8 cellular contexts compared by ENCODE assay signal in the genomic region with DNA sequence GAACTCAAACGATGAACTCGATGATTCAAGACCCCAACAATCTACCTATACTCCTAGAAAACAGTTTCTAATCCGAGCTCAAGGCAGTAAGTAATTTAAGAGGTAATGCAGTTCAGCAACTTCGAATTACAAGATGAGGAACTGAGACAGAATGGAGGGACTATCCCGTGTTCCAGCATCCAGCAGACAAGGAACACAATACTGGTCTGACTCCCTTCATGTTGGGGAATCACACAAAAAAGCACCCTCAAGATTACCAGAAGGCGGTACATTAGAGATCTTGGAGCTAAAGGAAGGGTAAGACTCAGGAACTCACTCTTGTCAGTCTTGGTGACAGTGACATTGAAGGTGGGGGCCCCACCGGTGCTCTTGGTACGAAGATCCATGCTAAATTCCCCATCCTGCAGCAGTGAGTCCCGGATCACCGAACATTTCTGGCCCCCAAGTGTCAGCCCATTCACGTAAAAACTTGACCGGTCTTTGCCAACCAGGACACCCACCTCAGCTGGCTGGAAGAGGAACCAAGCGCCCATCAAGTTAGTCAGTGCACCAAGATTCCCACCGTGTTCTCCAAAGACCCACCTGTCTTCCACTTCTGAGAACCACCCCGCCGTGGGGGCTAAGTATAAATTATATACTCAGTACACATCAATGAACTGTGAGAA. TPM values are rescaled to one million over a fixed set of nuclear protein-coding genes. Genes with fewer than 3 reads are reported as not detected.
DNase-seq lines count a peak whose midpoint lies in the region; ATAC-seq, FAIRE-seq and TF ChIP-seq lines count a peak whose summit lies in the region.

No MANE protein-coding gene starts in this region.

- peak overlapping the region; percentile 97 for H3K27ac Mint-ChIP-seq in WTC11

- 23 to 25% methylated on average over 12 to 13 of the region's 16 CpGs for WGBS in gastroesophageal sphincter (ENCODE audit: low coverage in 1 of 2), 2 donors
- 8 to 21% (median 8%) methylated on average over 16 of the region's 16 CpGs for WGBS in small intestine, 3 donors

- peaks cover 36% of the 10 kb centered on the region for H3K4me1 Mint-ChIP-seq in WTC11

- no peaks in the 10 kb centered on the region for H3K27me3 Mint-ChIP-seq in WTC11 (ENCODE audit: low read depth)

- no peaks in the 10 kb centered on the region for H3K9me3 ChIP-seq in gastroesophageal sphincter
- H3K9me3 ChIP-seq in small intestine (ENCODE audit: control insufficient read depth, low read depth) = no peaks in the 10 kb centered on the region

- H3K36me3 Mint-ChIP-seq in WTC11 = peaks cover 43% of the 10 kb centered on the region

- H3K4me1 ChIP-seq in gastroesophageal sphincter = peaks cover 0 to 83% (median 40%) of the 10 kb centered on the region in 3 donors
- peaks cover 4 to 18% of the 10 kb centered on the region in 2 donors for H3K4me1 ChIP-seq in small intestine (ENCODE audit: control insufficient read depth in 2 of 2, insufficient read depth in 1 of 2, low read depth in 1 of 2, low read length in 1 of 2)

- TF ChIP-seq POLR2A in gastroesophageal sphincter (IDR thresholded peaks at IDR 0.05) = no peak

- TF ChIP-seq CTCF in WTC11 (IDR thresholded peaks at IDR 0.05) (no peak), gastroesophageal sphincter (IDR thresholded peaks at IDR 0.05) (no peak)

- DNase-seq in H7 (no peak), WTC11 (ENCODE audit: low spot score) (no peak), small intestine (no peak), NCI-H1436 (lab: John Stamatoyannopoulos, UW) (no peak), NCI-H1930 (lab: John Stamatoyannopoulos, UW) (no peak)

- H3K27ac ChIP-seq in gastroesophageal sphincter = peak overlapping the region; percentile 73 to 98 (median 97)
- H3K27ac ChIP-seq in small intestine (ENCODE audit: low read depth in 1 of 2, low read length in 1 of 2) = peak overlapping the region; percentile 86

- no peak for TF ChIP-seq EP300 in gastroesophageal sphincter (IDR thresholded peaks at IDR 0.05)

- no peaks in the 10 kb centered on the region for H3K27me3 ChIP-seq in H7 (ENCODE audit: control insufficient read depth, insufficient read depth, low read length)
- H3K27me3 ChIP-seq in gastroesophageal sphincter = no peaks in the 10 kb centered on the region
- no peaks in the 10 kb centered on the region for H3K27me3 ChIP-seq in small intestine (ENCODE audit: control insufficient read depth in 2 of 2, insufficient read depth in 2 of 2, low read length in 2 of 2)

- peak overlapping the region; percentile 100 for H3K4me3 ChIP-seq in H7 (ENCODE audit: insufficient read depth, low read depth, low read length)
- peak overlapping the region; percentile 59 to 100 for H3K4me3 ChIP-seq in gastroesophageal sphincter
- H3K4me3 ChIP-seq in small intestine (ENCODE audit: low read depth in 1 of 2, low read length in 2 of 2) = peak overlapping the region; percentile 87 to 99

- no peaks in the 10 kb centered on the region for H3K9me3 Mint-ChIP-seq in WTC11

- CTCF ChIA-PET in WTC11 (lab: Charles Lee) = interaction anchor here (0.6 to 2.6 kb wide), 2 partner anchors 37 to 89 kb away, joined by 6 to 15 read pairs; a partner anchor contains a TSS

- no peak for FAIRE-seq in small intestine (lab: Jason Lieb, UNC)

- ATAC-seq in WTC11 = no peak
- ATAC-seq in gastroesophageal sphincter = no peak
- ATAC-seq in GM19397 (IDR thresholded peaks at IDR 0.05; ENCODE audit: unreplicated experiment) = no peak
- ATAC-seq in HG03097 (IDR thresholded peaks at IDR 0.05; ENCODE audit: low FRiP score, unreplicated experiment) = no peak

- H3K4me3 Mint-ChIP-seq in WTC11 = peak overlapping the region; percentile 91

- H3K36me3 ChIP-seq in H7 (replicated peaks; ENCODE audit: control insufficient read depth, insufficient read depth, low read length) = peaks cover 34% of the 10 kb centered on the region
- peaks cover 0 to 51% of the 10 kb centered on the region in 2 donors for H3K36me3 ChIP-seq in gastroesophageal sphincter
- peaks cover 0 to 24% of the 10 kb centered on the region in 2 donors for H3K36me3 ChIP-seq in small intestine (ENCODE audit: control insufficient read depth in 2 of 2, insufficient read depth in 2 of 2, low read length in 2 of 2)

- POLR2A ChIA-PET in WTC11 (lab: Charles Lee) = interaction anchor here (0.6 to 3.5 kb wide), 4 partner anchors 19 to 152 kb away, joined by 3 to 45 read pairs (median 4); a partner anchor contains a TSS

TF ChIP-seq in WTC11, 78 proteins besides CTCF, POLR2A, EP300 and RAD21 (continues in another document):
- TF ChIP-seq, protein P1, sequence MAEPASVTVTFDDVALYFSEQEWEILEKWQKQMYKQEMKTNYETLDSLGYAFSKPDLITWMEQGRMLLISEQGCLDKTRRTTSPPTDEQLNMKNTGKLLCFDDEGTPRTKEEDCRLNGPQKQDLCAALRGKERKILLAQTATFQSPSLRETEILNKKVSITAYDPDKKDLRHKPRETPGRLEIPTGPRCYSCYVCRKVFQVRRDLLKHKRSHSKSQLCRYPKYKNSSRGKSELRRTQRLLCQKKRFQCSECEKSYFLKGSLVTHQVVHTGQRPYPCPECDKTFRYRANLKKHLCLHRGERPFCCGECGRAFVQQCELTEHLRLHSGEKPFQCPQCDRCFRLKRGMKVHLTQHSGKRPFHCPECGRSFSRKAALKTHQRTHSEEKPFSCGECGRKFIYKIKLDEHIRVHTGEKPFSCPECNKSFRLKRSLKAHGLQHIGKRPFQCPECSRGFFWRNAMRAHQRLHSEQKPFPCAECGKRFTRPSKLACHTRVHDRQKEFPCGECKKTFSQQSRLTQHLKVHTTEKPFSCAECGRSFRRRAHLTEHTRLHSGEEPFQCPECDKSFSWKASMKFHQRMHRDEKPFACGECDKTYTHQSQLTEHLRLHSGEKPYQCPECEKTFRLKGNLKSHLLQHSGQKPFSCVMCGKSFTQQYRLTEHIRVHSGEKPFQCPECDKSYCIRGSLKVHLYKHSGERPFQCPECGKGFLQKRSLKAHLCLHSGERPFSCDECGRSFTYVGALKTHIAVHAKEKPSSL (CRISPR knock-in tag; conservative IDR thresholded peaks at IDR 0.05) = no peak
- TF ChIP-seq, protein P2, sequence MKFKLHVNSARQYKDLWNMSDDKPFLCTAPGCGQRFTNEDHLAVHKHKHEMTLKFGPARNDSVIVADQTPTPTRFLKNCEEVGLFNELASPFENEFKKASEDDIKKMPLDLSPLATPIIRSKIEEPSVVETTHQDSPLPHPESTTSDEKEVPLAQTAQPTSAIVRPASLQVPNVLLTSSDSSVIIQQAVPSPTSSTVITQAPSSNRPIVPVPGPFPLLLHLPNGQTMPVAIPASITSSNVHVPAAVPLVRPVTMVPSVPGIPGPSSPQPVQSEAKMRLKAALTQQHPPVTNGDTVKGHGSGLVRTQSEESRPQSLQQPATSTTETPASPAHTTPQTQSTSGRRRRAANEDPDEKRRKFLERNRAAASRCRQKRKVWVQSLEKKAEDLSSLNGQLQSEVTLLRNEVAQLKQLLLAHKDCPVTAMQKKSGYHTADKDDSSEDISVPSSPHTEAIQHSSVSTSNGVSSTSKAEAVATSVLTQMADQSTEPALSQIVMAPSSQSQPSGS (CRISPR knock-in tag; IDR thresholded peaks at IDR 0.05; ENCODE audit: borderline replicate concordance, low read depth) = no peak
- TF ChIP-seq, protein P3, sequence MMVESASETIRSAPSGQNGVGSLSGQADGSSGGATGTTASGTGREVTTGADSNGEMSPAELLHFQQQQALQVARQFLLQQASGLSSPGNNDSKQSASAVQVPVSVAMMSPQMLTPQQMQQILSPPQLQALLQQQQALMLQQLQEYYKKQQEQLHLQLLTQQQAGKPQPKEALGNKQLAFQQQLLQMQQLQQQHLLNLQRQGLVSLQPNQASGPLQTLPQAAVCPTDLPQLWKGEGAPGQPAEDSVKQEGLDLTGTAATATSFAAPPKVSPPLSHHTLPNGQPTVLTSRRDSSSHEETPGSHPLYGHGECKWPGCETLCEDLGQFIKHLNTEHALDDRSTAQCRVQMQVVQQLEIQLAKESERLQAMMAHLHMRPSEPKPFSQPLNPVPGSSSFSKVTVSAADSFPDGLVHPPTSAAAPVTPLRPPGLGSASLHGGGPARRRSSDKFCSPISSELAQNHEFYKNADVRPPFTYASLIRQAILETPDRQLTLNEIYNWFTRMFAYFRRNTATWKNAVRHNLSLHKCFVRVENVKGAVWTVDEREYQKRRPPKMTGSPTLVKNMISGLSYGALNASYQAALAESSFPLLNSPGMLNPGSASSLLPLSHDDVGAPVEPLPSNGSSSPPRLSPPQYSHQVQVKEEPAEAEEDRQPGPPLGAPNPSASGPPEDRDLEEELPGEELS (CRISPR knock-in tag; IDR thresholded peaks at IDR 0.05) = no peak
- TF ChIP-seq, protein P4, sequence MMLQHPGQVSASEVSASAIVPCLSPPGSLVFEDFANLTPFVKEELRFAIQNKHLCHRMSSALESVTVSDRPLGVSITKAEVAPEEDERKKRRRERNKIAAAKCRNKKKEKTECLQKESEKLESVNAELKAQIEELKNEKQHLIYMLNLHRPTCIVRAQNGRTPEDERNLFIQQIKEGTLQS (CRISPR knock-in tag; conservative IDR thresholded peaks at IDR 0.05) = no peak
- TF ChIP-seq JAZF1 (CRISPR knock-in tag; IDR thresholded peaks at IDR 0.05) = no peak

RNA-seq across cellular contexts. Expression of a gene that starts 1.9 kb away (rescaled TPM):
- total RNA-seq in H7 (2014; rRNA removed; shearing (Covaris generic)) = 1,296 and 1,480 TPM in 2 replicates
- 1,289 to 1,315 TPM (median 1,307 TPM) in 3 replicates for total RNA-seq in WTC11 (2021)
- total RNA-seq in gastroesophageal sphincter = 1,000 to 10,000 TPM in 2 of 4 donors, 100 to 1,000 TPM in 2; 920 to 1,441 (median 1,060) TPM
- 1,000 to 10,000 TPM in 1 of 3 donors, 100 to 1,000 TPM in 2; 848 to 1,180 (median 968) TPM for polyA plus RNA-seq in small intestine

RNA-seq across cellular contexts. Expression of a gene that starts 4.5 kb away (rescaled TPM):
- total RNA-seq in H7 (2014; rRNA removed; shearing (Covaris generic)) = 24.2 and 25.7 TPM in 2 replicates
- 30.9 to 40.3 TPM (median 37.7 TPM) in 3 replicates for total RNA-seq in WTC11 (2021)
- 10 to 100 TPM in 2 of 4 donors, 1 to 10 TPM in 2; 1.5 to 16.2 (median 7.6) TPM for total RNA-seq in gastroesophageal sphincter
- 10 to 100 TPM; 10.7 to 98.0 (median 25.9) TPM for polyA plus RNA-seq in small intestine

RNA-seq across cellular contexts. Expression of a gene that starts 6.4 kb away (rescaled TPM):
- 67.0 and 87.6 TPM in 2 replicates for total RNA-seq in H7 (2014; rRNA removed; shearing (Covaris generic))
- total RNA-seq in WTC11 (2021) = 121 to 143 TPM (median 122 TPM) in 3 replicates
- total RNA-seq in gastroesophageal sphincter = 10 to 100 TPM; 67.3 to 98.8 (median 85.9) TPM
- 100 to 1,000 TPM; 108 to 132 (median 126) TPM for polyA plus RNA-seq in small intestine

RNA-seq across cellular contexts. Expression of a gene that starts 6.6 kb away (rescaled TPM):
- 143 and 169 TPM in 2 replicates for total RNA-seq in H7 (2014; rRNA removed; shearing (Covaris generic))
- total RNA-seq in WTC11 (2021) (73.7 to 83.3 TPM (median 76.8 TPM) in 3 replicates), gastroesophageal sphincter (10 to 100 TPM; 28.7 to 58.9 (median 46.8) TPM)
- polyA plus RNA-seq in small intestine = 10 to 100 TPM; 55.1 to 79.2 (median 66.4) TPM

RNA-seq across cellular contexts. Expression of a gene that starts 14.4 kb away (rescaled TPM):
- not detected in 2 replicates for total RNA-seq in H7 (2014; rRNA removed; shearing (Covaris generic))
- total RNA-seq in WTC11 (2021) (not detected in 3 replicates), gastroesophageal sphincter (under 1 TPM in 1 of 4 donors, not detected in 3; 0.19 TPM)
- under 1 TPM in 1 of 3 donors, not detected in 2; 0.06 TPM for polyA plus RNA-seq in small intestine
